ENCODE assay signal across 13 cellular contexts in the genomic region with DNA sequence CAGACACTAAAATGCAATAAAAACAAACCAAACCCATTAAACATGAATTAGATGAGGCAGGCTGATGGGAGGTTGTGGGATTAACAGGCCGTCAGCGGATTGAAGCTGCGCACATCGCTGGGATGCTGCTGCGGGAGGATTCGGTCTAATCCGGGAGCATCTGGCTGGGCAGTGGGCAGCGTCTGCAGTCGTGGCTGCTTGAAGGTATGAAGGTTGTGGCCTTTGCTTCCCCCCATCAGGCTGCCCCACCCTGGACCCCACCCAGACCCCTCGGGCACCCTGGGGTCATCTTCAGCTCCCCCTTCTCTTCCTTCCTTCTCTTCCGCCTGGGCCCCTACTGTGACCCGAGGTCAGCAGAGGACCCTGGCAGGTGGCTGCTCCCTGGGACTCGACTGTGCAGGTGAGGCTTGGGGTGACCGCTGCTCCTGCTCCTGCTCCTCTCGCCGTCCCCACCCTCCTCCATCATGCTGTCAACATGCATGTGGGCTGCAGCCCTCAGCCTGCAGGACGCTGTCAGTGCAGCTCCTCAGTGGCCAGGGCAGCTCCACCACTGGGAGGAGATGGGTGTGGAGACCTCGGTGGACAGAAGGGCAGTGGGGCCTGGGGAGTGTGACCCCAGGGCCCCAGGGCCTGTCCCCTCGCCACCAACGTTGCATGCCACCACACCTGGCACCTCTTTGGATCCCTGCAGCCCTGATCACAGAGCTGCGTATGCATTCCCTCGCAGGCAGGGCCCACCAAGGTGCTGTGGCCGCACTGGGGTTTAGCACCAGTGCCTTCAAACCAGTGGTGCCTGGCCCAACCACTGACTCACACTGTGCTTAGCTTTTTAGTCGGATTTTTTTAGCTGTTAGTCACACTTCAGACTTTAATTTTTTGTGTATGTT.
DNase-seq lines count a peak whose midpoint lies in the region; ATAC-seq, FAIRE-seq and TF ChIP-seq lines count a peak whose summit lies in the region.
"Had no signal": no experiment of that assay in that cellular context is flagged by ENCODE, and none has a peak within 500 bp of the region (broad histone marks: within the 10 kb centered on the region; RNA-seq: fewer than 3 reads in every experiment).

No MANE protein-coding gene starts in this region.

- no peak overlapping the region for H3K9ac ChIP-seq in smooth muscle cell (ENCODE audit: low read depth)

- H3K9me3 ChIP-seq in smooth muscle cell (replicated peaks; ENCODE audit: low read depth) = no peaks in the 10 kb centered on the region

- no peaks in the 10 kb centered on the region for H4K20me1 ChIP-seq in smooth muscle cell (ENCODE audit: low read depth)

- H3K4me2 ChIP-seq in smooth muscle cell = peak overlapping the region; percentile 30

- H3K4me1 ChIP-seq in smooth muscle cell (ENCODE audit: low read depth) = peaks cover 20% of the 10 kb centered on the region

- no peak overlapping the region for H2AFZ ChIP-seq in smooth muscle cell (ENCODE audit: low read depth)

- no peaks in the 10 kb centered on the region for H3K79me2 ChIP-seq in smooth muscle cell (ENCODE audit: low read depth)

- H3F3A ChIP-seq in smooth muscle cell (ENCODE audit: low read depth) = peaks cover 6% of the 10 kb centered on the region

- H3K27me3 ChIP-seq in smooth muscle cell (ENCODE audit: low read depth) = no peaks in the 10 kb centered on the region
- H3K27me3 ChIP-seq: SJCRH30 had no signal

- TF ChIP-seq CTCF in fibroblast of villous mesenchyme (IDR thresholded peaks at IDR 0.05; ENCODE audit: insufficient read depth, low read depth, low read length) = no peak
- no peak for TF ChIP-seq CTCF in smooth muscle cell (IDR thresholded peaks at IDR 0.05; ENCODE audit: borderline replicate concordance, insufficient read depth, poor library complexity, severe bottlenecking)
- TF ChIP-seq CTCF in GM13977 (IDR thresholded peaks at IDR 0.05; ENCODE audit: extremely low read depth, insufficient read depth, missing control alignments) = no peak

- FAIRE-seq in H54 (lab: Jason Lieb, UNC) = no peak
- FAIRE-seq: H1 had no signal

- H3K4me3 ChIP-seq in fibroblast of villous mesenchyme (ENCODE audit: low read depth, low read length) (no peak overlapping the region), smooth muscle cell (no peak overlapping the region)
- H3K4me3 ChIP-seq: SJCRH30 had no signal

- H3K27ac ChIP-seq in smooth muscle cell (ENCODE audit: low read depth) = peak overlapping the region; percentile 59
- H3K27ac ChIP-seq: SJCRH30 had no signal

- TF ChIP-seq POLR2A in H54 (IDR thresholded peaks at IDR 0.05; ENCODE audit: low read depth, low read length) = no peak

- WGBS in smooth muscle cell (ENCODE audit: low lambda C conversion rate) = 68% methylated on average over 23 of the region's 24 CpGs

- peak; percentile 76 for DNase-seq in H54 (ENCODE audit: insufficient read length, low spot score)
- DNase-seq in fibroblast of villous mesenchyme (ENCODE audit: low read depth) = peak; percentile 76
- no peak for DNase-seq in smooth muscle cell (lab: John Stamatoyannopoulos, UW; ENCODE audit: unreplicated experiment)
- no peak for DNase-seq in islet precursor cell
- no peak for DNase-seq in GM13977 (ENCODE audit: low spot score)
- DNase-seq: activated CD8-positive, alpha-beta memory T cell treated with anti-CD3 and anti-CD28 coated beads, Interleukin-2, amount 10 ng/mL, durations not matched to agents 7 days and 5 days; activated naive CD4-positive, alpha-beta T cell treated with anti-CD3 and anti-CD28 coated beads, Interleukin-2, amount 50 U/mL, for 16 hours; erythroblast; SJCRH30 had no signal

- ATAC-seq in SK-N-SH treated with all-trans-retinoic acid at 6 μM for 48 hours = peak; percentile 78
- no peak for ATAC-seq in HG03280 (IDR thresholded peaks at IDR 0.05; ENCODE audit: unreplicated experiment)
- ATAC-seq in GM21529 (IDR thresholded peaks at IDR 0.05; ENCODE audit: unreplicated experiment) = no peak
- ATAC-seq: activated CD8-positive, alpha-beta memory T cell treated with anti-CD3 and anti-CD28 coated beads, Interleukin-2, amount 10 ng/mL, durations not matched to agents 7 days and 5 days had no signal

- in situ Hi-C loops in GM13977 (cut with MboI; ENCODE audit: low pct_unique_long_range_greater_than_20kb, low sequenced_read_pairs, unreplicated experiment) = no loop called here

- no peaks in the 10 kb centered on the region for H3K36me3 ChIP-seq in smooth muscle cell (ENCODE audit: low read depth)
- H3K36me3 ChIP-seq: SJCRH30 had no signal

TF ChIP-seq in SK-N-SH treated with all-trans-retinoic acid at 6 μM for 48 hours, 23 proteins besides CTCF, POLR2A, EP300 and RAD21:
- TF ChIP-seq BACH2 (CRISPR knock-in tag; IDR thresholded peaks at IDR 0.05; ENCODE audit: borderline replicate concordance) = no peak

Comparison
In these comparisons a context has a peak if more than half of its experiments do, and no peak if none do; other contexts are left out.
1. DNase-seq: peak in H54 (single experiment) and fibroblast of villous mesenchyme (single experiment); none in smooth muscle cell (single experiment), islet precursor cell (single experiment) and GM13977 (single experiment).